In genomic region chr16:18386517-18386916, GRCh38 we compare ENCODE assay signal across 3 cellular contexts. TPM values are rescaled to one million over a fixed set of nuclear protein-coding genes. Genes with fewer than 3 reads are reported as not detected.
"Had no signal": no experiment of that assay in that cellular context is flagged by ENCODE, and none has a peak within 500 bp of the region (broad histone marks: within the 10 kb centered on the region; RNA-seq: fewer than 3 reads in every experiment).

No MANE protein-coding gene starts in this region.

RNA-seq across cellular contexts. Expression of gene NPIPA8, which starts 50.0 kb away (rescaled TPM):
- total RNA-seq: cardiac muscle cell, epithelial cell of proximal tubule, fibroblast of lung had no signal
- polyA plus RNA-seq: cardiac muscle cell had no signal
